ENCODE assay signal across 33 cellular contexts in genomic region chr1:67140460-67140859, GRCh38. TPM values are rescaled to one million over a fixed set of nuclear protein-coding genes. Genes with fewer than 3 reads are reported as not detected.
"Had no signal": no experiment of that assay in that cellular context is flagged by ENCODE, and none has a peak within 500 bp of the region (broad histone marks: within the 10 kb centered on the region; RNA-seq: fewer than 3 reads in every experiment).

No MANE protein-coding gene starts in this region.

- H3K36me3 ChIP-seq: ascending aorta, cardiac muscle cell had no signal

- H3K9me3 ChIP-seq: ascending aorta had no signal

- H3K27ac ChIP-seq: ascending aorta, cardiac muscle cell, PC-9 had no signal

- H3K4me3 ChIP-seq: ascending aorta, cardiac muscle cell, PC-9 had no signal

- DNase-seq: activated CD4-positive, alpha-beta T cell treated with anti-CD3 and anti-CD28 coated beads for 36 hours; activated CD4-positive, alpha-beta T cell treated with anti-CD3 and anti-CD28 coated beads, Interleukin-2, amount 10 ng/mL, durations not matched to agents 7 days and 5 days; activated CD4-positive, alpha-beta T cell treated with anti-CD3 and anti-CD28 coated beads, Interleukin-2, amount 50 U/mL, for 48 hours; activated CD8-positive, alpha-beta T cell treated with anti-CD3 and anti-CD28 coated beads, Interleukin-2, amount 10 ng/mL, durations not matched to agents 7 days and 5 days; activated gamma-delta T cell; activated naive CD4-positive, alpha-beta T cell treated with Interleukin-2 at 50 U/mL for 16 hours; activated naive CD8-positive, alpha-beta T cell treated with anti-CD3 and anti-CD28 coated beads, Interleukin-2, amount 10 ng/mL, durations not matched to agents 7 days and 5 days; activated T-cell treated with anti-CD3 and anti-CD28 coated beads, Interleukin-2, amount 50 U/mL, for 24 hours; amygdala; MM.1S; MV-4-11; NCI-H1092; NCI-H1436 treated with DMSO at 0.1 percent for 48 hours; NCI-H1694 treated with DMSO at 0.1 percent for 48 hours; NCI-H2029; NCI-H2107; NCI-H2171; NCI-H510A; NCI-H526; NCI-H748 treated with DMSO at 0.1 percent for 48 hours; NK-92 treated with Interleukin-12 subunit alpha and Interleukin-12 subunit beta, amount 100 ng/mL, for 24 hours; PC-9; Right ventricle myocardium superior; T1000 had no signal

- H3K27me3 ChIP-seq: ascending aorta, cardiac muscle cell had no signal

RNA-seq across cellular contexts. Expression of gene C1orf141, which starts 5.7 kb away (rescaled TPM):
- total RNA-seq: activated CD4-positive, alpha-beta T cell treated with anti-CD3 and anti-CD28 coated beads, Interleukin-2, amount 10 ng/mL, durations not matched to agents 7 days and 5 days; activated CD8-positive, alpha-beta T cell treated with anti-CD3 and anti-CD28 coated beads, Interleukin-2, amount 10 ng/mL, durations not matched to agents 7 days and 5 days; activated naive CD8-positive, alpha-beta T cell treated with anti-CD3 and anti-CD28 coated beads, Interleukin-2, amount 10 ng/mL, durations not matched to agents 7 days and 5 days; activated T-helper 2 cell treated with anti-CD3 and anti-CD28 coated beads, Interferon-gamma antibody, Interleukin-2, Interleukin-4, amounts not matched to agents 10 μg/mL and 5 μg/mL and 100 μg/mL, durations not matched to agents 14 hours and 24 hours and 36 hours; ascending aorta; cardiac muscle cell; LHCN-M2; OCI-LY7; PC-9; Right ventricle myocardium superior; T-helper 1 cell treated with Interleukin-12 subunit alpha and Interleukin-12 subunit beta and Interleukin-4 antibody, amounts not matched to agents 30 ng/mL and 1 ng/mL, for 36 hours; T-helper 2 cell treated with Interferon-gamma antibody and Interleukin-4, amounts not matched to agents 100 ng/mL and 5 ng/mL, for 36 hours; WTC11 had no signal
- polyA plus RNA-seq: adipose tissue, cardiac muscle cell had no signal

RNA-seq across cellular contexts. Expression of gene IL23R, which starts 25.8 kb away (rescaled TPM):
- total RNA-seq: ascending aorta, cardiac muscle cell, LHCN-M2, PC-9, Right ventricle myocardium superior, WTC11 had no signal
- polyA plus RNA-seq: adipose tissue, cardiac muscle cell had no signal
